ENCODE assay signal across 21 cellular contexts in genomic region chr13:29597246-29597645, GRCh38. TPM values are rescaled to one million over a fixed set of nuclear protein-coding genes. Genes with fewer than 3 reads are reported as not detected.
DNase-seq lines count a peak whose midpoint lies in the region; ATAC-seq and TF ChIP-seq lines count a peak whose summit lies in the region.
"Had no signal": no experiment of that assay in that cellular context is flagged by ENCODE, and none has a peak within 500 bp of the region (broad histone marks: within the 10 kb centered on the region; RNA-seq: fewer than 3 reads in every experiment).

No MANE protein-coding gene starts in this region.

- TF ChIP-seq CTCF in CD4-positive, alpha-beta T cell (IDR thresholded peaks at IDR 0.05) = no peak
- no peak for TF ChIP-seq CTCF in endothelial cell (IDR thresholded peaks at IDR 0.05; ENCODE audit: unreplicated experiment)

- H3K4me1 Mint-ChIP-seq in CD4-positive, alpha-beta T cell (ENCODE audit: low read depth) = peaks cover 30% of the 10 kb centered on the region
- H3K4me1 Mint-ChIP-seq in immature natural killer cell = peaks cover 22 to 26% of the 10 kb centered on the region in 2 donors
- peaks cover 15 to 31% of the 10 kb centered on the region in 2 donors for H3K4me1 Mint-ChIP-seq in stimulated activated naive B cell treated with anti-CD40 and anti-IgM and Interleukin-4, amounts not matched to agents 10 μg/mL and 1 μg/mL and 100 μg/mL, for 72 hours
- H3K4me1 Mint-ChIP-seq in endothelial cell (ENCODE audit: unreplicated experiment) = peaks cover 8% of the 10 kb centered on the region

- DNase-seq in CD4-positive, alpha-beta T cell = no peak
- DNase-seq in SJCRH30 (peak; percentile 62 to 71), immature natural killer cell (no peak), endothelial cell (ENCODE audit: low spot score) (no peak), NCI-H510A (lab: John Stamatoyannopoulos, UW) (no peak), KG1 (lab: John Stamatoyannopoulos, UW) (no peak)
- no peak for DNase-seq in stimulated activated naive B cell treated with anti-CD40 and anti-IgM and Interleukin-4, amounts not matched to agents 10 μg/mL and 1 μg/mL and 100 μg/mL, for 72 hours
- DNase-seq: Calu3; CD8-positive, alpha-beta T cell; DMS153; GOT3; Karpas-422; MV-4-11; NCI-H1105 treated with DMSO at 0.1 percent for 48 hours; NCI-H2081; NCI-H2171; NCI-H345; NCI-H524 treated with DMSO at 0.1 percent for 48 hours; SIG-M5 had no signal

- H3K4me3 Mint-ChIP-seq in CD4-positive, alpha-beta T cell = peak overlapping the region; percentile 90
- H3K4me3 Mint-ChIP-seq in immature natural killer cell (peak overlapping the region in 3 of 5 donors; percentile 39 to 84 (median 83)), endothelial cell (ENCODE audit: unreplicated experiment) (no peak overlapping the region)
- H3K4me3 Mint-ChIP-seq in stimulated activated naive B cell treated with anti-CD40 and anti-IgM and Interleukin-4, amounts not matched to agents 10 μg/mL and 1 μg/mL and 100 μg/mL, for 72 hours = no peak overlapping the region

- no peaks in the 10 kb centered on the region for H3K27me3 ChIP-seq in CD4-positive, alpha-beta T cell (ENCODE audit: control insufficient read depth, insufficient read depth, low read length)
- H3K27me3 ChIP-seq in SJCRH30 = no peaks in the 10 kb centered on the region

- H3K27ac Mint-ChIP-seq in CD4-positive, alpha-beta T cell = peak overlapping the region; percentile 74
- no peak overlapping the region for H3K27ac Mint-ChIP-seq in immature natural killer cell
- H3K27ac Mint-ChIP-seq in stimulated activated naive B cell treated with anti-CD40 and anti-IgM and Interleukin-4, amounts not matched to agents 10 μg/mL and 1 μg/mL and 100 μg/mL, for 72 hours = peak overlapping the region; percentile 9
- no peak overlapping the region for H3K27ac Mint-ChIP-seq in endothelial cell (ENCODE audit: unreplicated experiment)
- H3K27ac Mint-ChIP-seq: CD8-positive, alpha-beta T cell had no signal

- H3K4me1 ChIP-seq in SJCRH30 = peaks cover 31% of the 10 kb centered on the region

- no peaks in the 10 kb centered on the region for H3K9me3 Mint-ChIP-seq in CD4-positive, alpha-beta T cell
- H3K9me3 Mint-ChIP-seq in immature natural killer cell = no peaks in the 10 kb centered on the region
- H3K9me3 Mint-ChIP-seq in stimulated activated naive B cell treated with anti-CD40 and anti-IgM and Interleukin-4, amounts not matched to agents 10 μg/mL and 1 μg/mL and 100 μg/mL, for 72 hours = no peaks in the 10 kb centered on the region
- H3K9me3 Mint-ChIP-seq in endothelial cell (ENCODE audit: unreplicated experiment) = no peaks in the 10 kb centered on the region
- H3K9me3 Mint-ChIP-seq: CD8-positive, alpha-beta T cell had no signal

- intact Hi-C loops in CD4-positive, alpha-beta T cell (cut with DNase I, micrococcal nuclease) = loop anchor here in 1 of 2 experiments (5.0 to 10.0 kb wide), 4 partner anchors 255 to 1018 kb away; partner anchors contain the start of genes HMGB1, UBL3 and USPL1

- no peak overlapping the region for H3K4me3 ChIP-seq in SJCRH30

- H3K36me3 ChIP-seq in SJCRH30 = no peaks in the 10 kb centered on the region; the same call in 1 of the 2 replicates

- no peak for ATAC-seq in CD4-positive, alpha-beta T cell (ENCODE audit: poor library complexity)
- no peak for ATAC-seq in stimulated activated naive B cell treated with anti-CD40 and anti-IgM and Interleukin-4, amounts not matched to agents 10 μg/mL and 1 μg/mL and 100 μg/mL, for 72 hours (replicated peaks)
- ATAC-seq: CD8-positive, alpha-beta T cell; HCT116; Panc1 had no signal

- POLR2A ChIA-PET in CD4-positive, alpha-beta T cell (lab: Charles Lee) = no interaction called here

- H3K27me3 Mint-ChIP-seq in CD4-positive, alpha-beta T cell = no peaks in the 10 kb centered on the region
- H3K27me3 Mint-ChIP-seq in immature natural killer cell (ENCODE audit: low read depth in 3 of 3) = peaks cover 4 to 13% (median 7%) of the 10 kb centered on the region in 3 donors
- peaks cover 6 to 7% of the 10 kb centered on the region in 2 donors for H3K27me3 Mint-ChIP-seq in stimulated activated naive B cell treated with anti-CD40 and anti-IgM and Interleukin-4, amounts not matched to agents 10 μg/mL and 1 μg/mL and 100 μg/mL, for 72 hours
- peaks cover 1% of the 10 kb centered on the region for H3K27me3 Mint-ChIP-seq in endothelial cell (ENCODE audit: unreplicated experiment)

- no peaks in the 10 kb centered on the region for H3K36me3 Mint-ChIP-seq in CD4-positive, alpha-beta T cell (ENCODE audit: low read depth)
- H3K36me3 Mint-ChIP-seq in immature natural killer cell (no peaks in the 10 kb centered on the region), endothelial cell (ENCODE audit: low read depth, unreplicated experiment) (no peaks in the 10 kb centered on the region)
- peaks cover 1 to 5% of the 10 kb centered on the region in 2 donors for H3K36me3 Mint-ChIP-seq in stimulated activated naive B cell treated with anti-CD40 and anti-IgM and Interleukin-4, amounts not matched to agents 10 μg/mL and 1 μg/mL and 100 μg/mL, for 72 hours

- no peak overlapping the region for H3K27ac ChIP-seq in CD4-positive, alpha-beta T cell (ENCODE audit: low read depth, low read length)
- H3K27ac ChIP-seq in SJCRH30 = peak overlapping the region; percentile 51

- no peaks in the 10 kb centered on the region for H3K9me3 ChIP-seq in CD4-positive, alpha-beta T cell (ENCODE audit: control insufficient read depth, low read length)
- H3K9me3 ChIP-seq in SJCRH30 (replicated peaks) = no peaks in the 10 kb centered on the region

- CTCF ChIA-PET in CD4-positive, alpha-beta T cell (lab: Charles Lee) = no interaction called here

RNA-seq across cellular contexts. Expression of gene SLC7A1, which starts 1.8 kb away (rescaled TPM):
- 10 to 100 TPM; 11.3 to 12.3 TPM for total RNA-seq in CD4-positive, alpha-beta T cell
- total RNA-seq in SJCRH30 (2014; rRNA removed; shearing (Covaris generic)) = 30.3 and 32.6 TPM in 2 replicates
- 1 to 10 TPM; 1.2 to 2.0 (median 1.9) TPM for polyA plus RNA-seq in immature natural killer cell
- total RNA-seq in endothelial cell (ENCODE audit: unreplicated experiment) = 17.4 TPM

Comparison
In these comparisons a context has a peak if more than half of its experiments do, and no peak if none do; other contexts are left out.
1. DNase-seq: peak in SJCRH30 (2 of 2); none in CD4-positive, alpha-beta T cell (0 of 10), immature natural killer cell (0 of 3), stimulated activated naive B cell treated with anti-CD40 and anti-IgM and Interleukin-4, amounts not matched to agents 10 μg/mL and 1 μg/mL and 100 μg/mL, for 72 hours (single experiment), endothelial cell (single experiment), NCI-H510A (single experiment) and KG1 (single experiment).
2. H3K27ac Mint-ChIP-seq: peak in CD4-positive, alpha-beta T cell (single experiment) and stimulated activated naive B cell treated with anti-CD40 and anti-IgM and Interleukin-4, amounts not matched to agents 10 μg/mL and 1 μg/mL and 100 μg/mL, for 72 hours (single experiment); none in immature natural killer cell (0 of 6) and endothelial cell (single experiment).
3. H3K4me3 Mint-ChIP-seq: peak in CD4-positive, alpha-beta T cell (single experiment) and immature natural killer cell (3 of 5); none in stimulated activated naive B cell treated with anti-CD40 and anti-IgM and Interleukin-4, amounts not matched to agents 10 μg/mL and 1 μg/mL and 100 μg/mL, for 72 hours (0 of 2) and endothelial cell (single experiment).